In the genomic region with DNA sequence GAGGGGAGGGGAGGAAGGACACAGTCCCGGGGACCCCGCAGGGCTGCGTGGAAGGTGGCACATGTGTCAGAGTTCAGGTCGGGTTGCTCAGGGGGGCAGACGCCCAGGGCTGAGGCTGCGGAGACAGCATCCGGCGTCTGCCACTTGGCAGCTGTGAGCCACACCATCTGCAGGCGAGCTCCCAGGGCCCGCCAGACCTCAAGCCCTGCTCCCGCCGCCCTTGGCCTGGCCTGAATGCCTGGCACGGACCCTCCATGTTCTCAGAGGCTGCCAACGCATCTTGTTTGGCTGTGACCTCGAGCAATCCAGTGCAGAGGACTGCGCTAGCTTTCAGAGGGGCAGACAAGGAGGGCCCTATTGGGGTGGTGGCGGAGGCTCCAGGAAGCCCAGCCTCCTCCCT, we compare ENCODE assay signal across 17 cellular contexts. TPM values are rescaled to one million over a fixed set of nuclear protein-coding genes. Genes with fewer than 3 reads are reported as not detected.
A peak's percentile ranks its signal among the peaks of the same experiment; 100 is the strongest.
DNase-seq lines count a peak whose midpoint lies in the region; ATAC-seq and TF ChIP-seq lines count a peak whose summit lies in the region.
"Had no signal": no experiment of that assay in that cellular context is flagged by ENCODE, and none has a peak within 500 bp of the region (broad histone marks: within the 10 kb centered on the region; RNA-seq: fewer than 3 reads in every experiment).

No MANE protein-coding gene starts in this region.

- no peaks in the 10 kb centered on the region for H3K79me2 ChIP-seq in PC-9 (ENCODE audit: low read depth)

- DNase-seq in DMS 273 (lab: John Stamatoyannopoulos, UW; ENCODE audit: unreplicated experiment) (peak; percentile 88), head of caudate nucleus (peak; percentile 58 to 90 (median 76)), psoas muscle (peak in 1 of 2 donors; percentile 62), PC-9 (no peak), NK-92 (lab: John Stamatoyannopoulos, UW; ENCODE audit: unreplicated experiment) (no peak)
- no peak for DNase-seq in activated CD8-positive, alpha-beta memory T cell treated with anti-CD3 and anti-CD28 coated beads for 24 hours
- DNase-seq: amniotic stem cell, GOT3, NCI-H1436 treated with DMSO at 0.1 percent for 48 hours, stomach had no signal

- no peak overlapping the region for H3K4me2 ChIP-seq in PC-9
- H3K4me2 ChIP-seq: KMS-11 had no signal

- H3K27me3 ChIP-seq in psoas muscle (ENCODE audit: insufficient read depth in 3 of 3, low read length in 2 of 3) (peaks cover 0 to 26% (median 0%) of the 10 kb centered on the region in 3 donors), PC-9 (ENCODE audit: insufficient read depth, low read depth) (peaks cover 42% of the 10 kb centered on the region)

- no peaks in the 10 kb centered on the region for H3K9me2 ChIP-seq in PC-9 (ENCODE audit: insufficient read depth)

- POLR2A ChIA-PET in PC-9 (lab: Charles Lee; ENCODE audit: unreplicated experiment) = no interaction called here

- no peaks in the 10 kb centered on the region for H3K36me3 ChIP-seq in psoas muscle (ENCODE audit: insufficient read depth in 1 of 2, low read depth in 1 of 2)
- H3K36me3 ChIP-seq in PC-9 (ENCODE audit: low read depth) = no peaks in the 10 kb centered on the region
- H3K36me3 ChIP-seq: prostate gland, stomach had no signal

- H2AFZ ChIP-seq in PC-9 = no peak overlapping the region

- H3K27ac ChIP-seq in psoas muscle (no peak overlapping the region), PC-9 (no peak overlapping the region)
- H3K27ac ChIP-seq: KMS-11, prostate gland, stomach had no signal

- no TSS peak for BruUV-seq in PC-9 (replicated peaks; lab: Mats Ljungman, UMichigan)

- H4K20me1 ChIP-seq in PC-9 (ENCODE audit: insufficient read depth) = no peaks in the 10 kb centered on the region

- intact Hi-C loops in head of caudate nucleus (cut with DNase I) = loop anchor here (10.0 kb wide), 1 partner anchor 555 kb away; no protein-coding TSS in a partner anchor
- intact Hi-C loops in psoas muscle (cut with DNase I) = loop anchor here in 1 of 2 donors (10.0 kb wide), 1 partner anchor 545 kb away; no protein-coding TSS in a partner anchor
- intact Hi-C loops in PC-9 (cut with micrococcal nuclease; ENCODE audit: unreplicated experiment) = no loop called here

- H3K4me3 ChIP-seq in psoas muscle = no peak overlapping the region
- no peak overlapping the region for H3K4me3 ChIP-seq in PC-9
- H3K4me3 ChIP-seq: GM12878, prostate gland, stomach had no signal

- 17 to 41% (median 21%) methylated on average over 11 to 17 of the region's 17 CpGs for WGBS in psoas muscle, 3 donors

- TF ChIP-seq CTCF in psoas muscle (IDR thresholded peaks at IDR 0.05) (no peak), PC-9 (conservative IDR thresholded peaks at IDR 0.05) (no peak)

- peak; percentile 39 for ATAC-seq in SK-N-SH treated with all-trans-retinoic acid at 6 μM for 48 hours
- peak in 3 of 4 donors; percentile 26 to 43 (median 36) for ATAC-seq in psoas muscle
- ATAC-seq: GM12878, left lobe of liver, WTC11 had no signal

- no peaks in the 10 kb centered on the region for H3K4me1 ChIP-seq in psoas muscle
- no peaks in the 10 kb centered on the region for H3K4me1 ChIP-seq in PC-9 (replicated peaks; ENCODE audit: insufficient read depth)
- H3K4me1 ChIP-seq: prostate gland had no signal

- H3K9me3 ChIP-seq in psoas muscle = no peaks in the 10 kb centered on the region
- H3K9me3 ChIP-seq in PC-9 (ENCODE audit: insufficient read depth, low read depth) = no peaks in the 10 kb centered on the region
- H3K9me3 ChIP-seq: prostate gland, stomach had no signal

- CTCF ChIA-PET in PC-9 (lab: Charles Lee) = interaction anchor here (0.6 kb wide), 1 partner anchor 158 kb away, joined by 4 read pairs; no protein-coding TSS in a partner anchor

- 0 out of 2 replicates have a peak, but pooled peaks cover 3% of the 10 kb centered on the region for H3F3A ChIP-seq in PC-9 (ENCODE audit: insufficient read depth, low read depth)

TF ChIP-seq in SK-N-SH treated with all-trans-retinoic acid at 6 μM for 48 hours, 23 proteins besides CTCF, POLR2A, EP300 and RAD21 (continues in another document):
- TF ChIP-seq, protein P1, sequence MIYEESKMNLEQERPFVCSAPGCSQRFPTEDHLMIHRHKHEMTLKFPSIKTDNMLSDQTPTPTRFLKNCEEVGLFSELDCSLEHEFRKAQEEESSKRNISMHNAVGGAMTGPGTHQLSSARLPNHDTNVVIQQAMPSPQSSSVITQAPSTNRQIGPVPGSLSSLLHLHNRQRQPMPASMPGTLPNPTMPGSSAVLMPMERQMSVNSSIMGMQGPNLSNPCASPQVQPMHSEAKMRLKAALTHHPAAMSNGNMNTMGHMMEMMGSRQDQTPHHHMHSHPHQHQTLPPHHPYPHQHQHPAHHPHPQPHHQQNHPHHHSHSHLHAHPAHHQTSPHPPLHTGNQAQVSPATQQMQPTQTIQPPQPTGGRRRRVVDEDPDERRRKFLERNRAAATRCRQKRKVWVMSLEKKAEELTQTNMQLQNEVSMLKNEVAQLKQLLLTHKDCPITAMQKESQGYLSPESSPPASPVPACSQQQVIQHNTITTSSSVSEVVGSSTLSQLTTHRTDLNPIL (CRISPR knock-in tag; IDR thresholded peaks at IDR 0.05; ENCODE audit: low read depth) = no peak
- TF ChIP-seq ZFP30 (CRISPR knock-in tag; IDR thresholded peaks at IDR 0.05) = no peak
- no peak for TF ChIP-seq TCF4 (CRISPR knock-in tag; IDR thresholded peaks at IDR 0.05; ENCODE audit: borderline replicate concordance)
- TF ChIP-seq ESRRG (CRISPR knock-in tag; IDR thresholded peaks at IDR 0.05) = no peak
- TF ChIP-seq, protein P2, sequence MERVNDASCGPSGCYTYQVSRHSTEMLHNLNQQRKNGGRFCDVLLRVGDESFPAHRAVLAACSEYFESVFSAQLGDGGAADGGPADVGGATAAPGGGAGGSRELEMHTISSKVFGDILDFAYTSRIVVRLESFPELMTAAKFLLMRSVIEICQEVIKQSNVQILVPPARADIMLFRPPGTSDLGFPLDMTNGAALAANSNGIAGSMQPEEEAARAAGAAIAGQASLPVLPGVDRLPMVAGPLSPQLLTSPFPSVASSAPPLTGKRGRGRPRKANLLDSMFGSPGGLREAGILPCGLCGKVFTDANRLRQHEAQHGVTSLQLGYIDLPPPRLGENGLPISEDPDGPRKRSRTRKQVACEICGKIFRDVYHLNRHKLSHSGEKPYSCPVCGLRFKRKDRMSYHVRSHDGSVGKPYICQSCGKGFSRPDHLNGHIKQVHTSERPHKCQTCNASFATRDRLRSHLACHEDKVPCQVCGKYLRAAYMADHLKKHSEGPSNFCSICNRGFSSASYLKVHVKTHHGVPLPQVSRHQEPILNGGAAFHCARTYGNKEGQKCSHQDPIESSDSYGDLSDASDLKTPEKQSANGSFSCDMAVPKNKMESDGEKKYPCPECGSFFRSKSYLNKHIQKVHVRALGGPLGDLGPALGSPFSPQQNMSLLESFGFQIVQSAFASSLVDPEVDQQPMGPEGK (CRISPR knock-in tag; IDR thresholded peaks at IDR 0.05; ENCODE audit: borderline replicate concordance) = no peak
- TF ChIP-seq RARB (CRISPR knock-in tag; IDR thresholded peaks at IDR 0.05) = no peak
- no peak for TF ChIP-seq ISL1 (CRISPR knock-in tag; IDR thresholded peaks at IDR 0.05)
- TF ChIP-seq, protein P3, sequence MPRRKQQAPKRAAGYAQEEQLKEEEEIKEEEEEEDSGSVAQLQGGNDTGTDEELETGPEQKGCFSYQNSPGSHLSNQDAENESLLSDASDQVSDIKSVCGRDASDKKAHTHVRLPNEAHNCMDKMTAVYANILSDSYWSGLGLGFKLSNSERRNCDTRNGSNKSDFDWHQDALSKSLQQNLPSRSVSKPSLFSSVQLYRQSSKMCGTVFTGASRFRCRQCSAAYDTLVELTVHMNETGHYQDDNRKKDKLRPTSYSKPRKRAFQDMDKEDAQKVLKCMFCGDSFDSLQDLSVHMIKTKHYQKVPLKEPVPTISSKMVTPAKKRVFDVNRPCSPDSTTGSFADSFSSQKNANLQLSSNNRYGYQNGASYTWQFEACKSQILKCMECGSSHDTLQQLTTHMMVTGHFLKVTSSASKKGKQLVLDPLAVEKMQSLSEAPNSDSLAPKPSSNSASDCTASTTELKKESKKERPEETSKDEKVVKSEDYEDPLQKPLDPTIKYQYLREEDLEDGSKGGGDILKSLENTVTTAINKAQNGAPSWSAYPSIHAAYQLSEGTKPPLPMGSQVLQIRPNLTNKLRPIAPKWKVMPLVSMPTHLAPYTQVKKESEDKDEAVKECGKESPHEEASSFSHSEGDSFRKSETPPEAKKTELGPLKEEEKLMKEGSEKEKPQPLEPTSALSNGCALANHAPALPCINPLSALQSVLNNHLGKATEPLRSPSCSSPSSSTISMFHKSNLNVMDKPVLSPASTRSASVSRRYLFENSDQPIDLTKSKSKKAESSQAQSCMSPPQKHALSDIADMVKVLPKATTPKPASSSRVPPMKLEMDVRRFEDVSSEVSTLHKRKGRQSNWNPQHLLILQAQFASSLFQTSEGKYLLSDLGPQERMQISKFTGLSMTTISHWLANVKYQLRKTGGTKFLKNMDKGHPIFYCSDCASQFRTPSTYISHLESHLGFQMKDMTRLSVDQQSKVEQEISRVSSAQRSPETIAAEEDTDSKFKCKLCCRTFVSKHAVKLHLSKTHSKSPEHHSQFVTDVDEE (CRISPR knock-in tag; IDR thresholded peaks at IDR 0.05) = no peak
- TF ChIP-seq ZC3H10 (CRISPR knock-in tag; IDR thresholded peaks at IDR 0.05) = no peak
- TF ChIP-seq GLIS3 (CRISPR knock-in tag; IDR thresholded peaks at IDR 0.05) = no peak
- no peak for TF ChIP-seq ZNF565 (CRISPR knock-in tag; conservative IDR thresholded peaks at IDR 0.05; ENCODE audit: low read depth)
- TF ChIP-seq PPARA (CRISPR knock-in tag; IDR thresholded peaks at IDR 0.05; ENCODE audit: borderline replicate concordance) = no peak
- TF ChIP-seq ZNF70 (CRISPR knock-in tag; IDR thresholded peaks at IDR 0.05) = no peak
- TF ChIP-seq CSDC2 (CRISPR knock-in tag; IDR thresholded peaks at IDR 0.05) = no peak
- TF ChIP-seq SNAI2 (CRISPR knock-in tag; IDR thresholded peaks at IDR 0.05) = no peak

RNA-seq across cellular contexts. Expression of a gene that starts 5.1 kb away (rescaled TPM):
- total RNA-seq in psoas muscle (10 to 100 TPM; 12.6 to 62.4 (median 23.6) TPM), PC-9 (2021) (0.33 and 0.70 TPM in 2 replicates)
- 1 to 10 TPM; 6.7 to 9.9 (median 8.4) TPM for polyA plus RNA-seq in psoas muscle

RNA-seq across cellular contexts. Expression of a gene that starts 17.6 kb away (rescaled TPM):
- total RNA-seq in psoas muscle = under 1 TPM in 1 of 4 donors, not detected in 3; 0.04 TPM
- under 1 TPM in 2 of 3 donors, not detected in 1; 0.01 TPM for polyA plus RNA-seq in psoas muscle
- not detected in 2 replicates for total RNA-seq in PC-9 (2021)
- total RNA-seq: GM12878, left lobe of liver, NCI-H460 had no signal

RNA-seq across cellular contexts. Expression of a gene that starts 29.5 kb away (rescaled TPM):
- total RNA-seq in psoas muscle = 10 to 100 TPM; 10.7 to 17.3 (median 12.7) TPM
- 10 to 100 TPM in 2 of 3 donors, 1 to 10 TPM in 1; 8.3 to 18.5 (median 15.0) TPM for polyA plus RNA-seq in psoas muscle
- total RNA-seq in PC-9 (2021) = 29.3 and 33.4 TPM in 2 replicates

RNA-seq across cellular contexts. Expression of a gene that starts 54.0 kb away (rescaled TPM):
- under 1 TPM in 3 of 4 donors, not detected in 1; 0.25 to 0.56 (median 0.42) TPM for total RNA-seq in psoas muscle
- under 1 TPM in 2 of 3 donors, not detected in 1; 0.10 to 0.27 TPM for polyA plus RNA-seq in psoas muscle
- 2.0 and 2.3 TPM in 2 replicates for total RNA-seq in PC-9 (2021)

Comparison
In these comparisons a context has a peak if more than half of its experiments do, and no peak if none do; other contexts are left out.
1. DNase-seq: peak in DMS 273 (single experiment) and head of caudate nucleus (42 of 42); none in PC-9 (0 of 2), activated CD8-positive, alpha-beta memory T cell treated with anti-CD3 and anti-CD28 coated beads for 24 hours (single experiment) and NK-92 (single experiment).